9 cellular contexts compared by ENCODE assay signal in genomic region chr3:11290743-11291680, GRCh38. TPM values are rescaled to one million over a fixed set of nuclear protein-coding genes. Genes with fewer than 3 reads are reported as not detected.
A peak's percentile ranks its signal among the peaks of the same experiment; 100 is the strongest.
DNase-seq lines count a peak whose midpoint lies in the region; ATAC-seq and TF ChIP-seq lines count a peak whose summit lies in the region.
"Had no signal": no experiment of that assay in that cellular context is flagged by ENCODE, and none has a peak within 500 bp of the region (broad histone marks: within the 10 kb centered on the region; RNA-seq: fewer than 3 reads in every experiment).

No MANE protein-coding gene starts in this region.

- no peak overlapping the region for H3K9ac ChIP-seq in Karpas-422 (ENCODE audit: low read length)

- DNase-seq in SIG-M5 treated with dmso at 0.1 percent for 504 hours (lab: John Stamatoyannopoulos, UW; ENCODE audit: unreplicated experiment) (peak; percentile 41), SIG-M5 (lab: John Stamatoyannopoulos, UW) (no peak), HL-60 (ENCODE audit: low read depth in 1 of 2, low spot score in 1 of 2) (no peak), osteocyte (ENCODE audit: extremely low spot score, unreplicated experiment) (no peak), NCI-H2196 (lab: John Stamatoyannopoulos, UW; ENCODE audit: unreplicated experiment) (no peak), Karpas-422 (no peak), NCI-H1048 (lab: John Stamatoyannopoulos, UW) (no peak)
- no peak for DNase-seq in activated naive CD8-positive, alpha-beta T cell treated with anti-CD3 and anti-CD28 coated beads, Interleukin-2, amount 10 ng/mL, durations not matched to agents 7 days and 5 days

- no peaks in the 10 kb centered on the region for H4K20me1 ChIP-seq in Karpas-422 (ENCODE audit: insufficient read depth, low read depth, low read length)

- no peaks in the 10 kb centered on the region for H3K36me3 ChIP-seq in Karpas-422 (ENCODE audit: insufficient read depth, low read length)

- no peaks in the 10 kb centered on the region for H3K9me3 Mint-ChIP-seq in activated naive CD8-positive, alpha-beta T cell treated with anti-CD3 and anti-CD28 coated beads, Interleukin-2, amount 10 ng/mL, durations not matched to agents 7 days and 5 days
- H3K9me3 Mint-ChIP-seq in osteocyte (ENCODE audit: unreplicated experiment) = no peaks in the 10 kb centered on the region

- H3K9me2 ChIP-seq in Karpas-422 (replicated peaks; ENCODE audit: insufficient read depth, low read length) = no peaks in the 10 kb centered on the region

- POLR2A ChIA-PET in activated naive CD8-positive, alpha-beta T cell treated with anti-CD3 and anti-CD28 coated beads, Interleukin-2, amount 10 ng/mL, durations not matched to agents 7 days and 5 days (lab: Charles Lee) = interaction anchor here (1.3 to 9.0 kb wide), 4 partner anchors 10 to 18 kb away, joined by 3 to 96 read pairs (median 9); partner anchors contain the start of gene ATG7

- H3K27me3 Mint-ChIP-seq in activated naive CD8-positive, alpha-beta T cell treated with anti-CD3 and anti-CD28 coated beads, Interleukin-2, amount 10 ng/mL, durations not matched to agents 7 days and 5 days = no peaks in the 10 kb centered on the region
- no peaks in the 10 kb centered on the region for H3K27me3 Mint-ChIP-seq in osteocyte (ENCODE audit: unreplicated experiment)

- H3K27ac Mint-ChIP-seq in activated naive CD8-positive, alpha-beta T cell treated with anti-CD3 and anti-CD28 coated beads, Interleukin-2, amount 10 ng/mL, durations not matched to agents 7 days and 5 days = peak overlapping the region; percentile 99
- peak overlapping the region; percentile 96 for H3K27ac Mint-ChIP-seq in osteocyte (ENCODE audit: unreplicated experiment)

- ATAC-seq in activated naive CD8-positive, alpha-beta T cell treated with anti-CD3 and anti-CD28 coated beads, Interleukin-2, amount 10 ng/mL, durations not matched to agents 7 days and 5 days (ENCODE audit: low read depth) = peak; percentile 92

- H3K4me1 ChIP-seq in Karpas-422 (ENCODE audit: low read length) = peaks cover 43% of the 10 kb centered on the region

- H3K4me3 ChIP-seq in HL-60 (replicated peaks; ENCODE audit: insufficient read depth, low read length) (no peak overlapping the region), Karpas-422 (ENCODE audit: low read length) (no peak overlapping the region)
- H3K4me3 ChIP-seq: SK-N-MC had no signal

- TF ChIP-seq CTCF in HL-60 (IDR thresholded peaks at IDR 0.05; ENCODE audit: insufficient read depth, low read length) = no peak
- TF ChIP-seq CTCF in osteocyte (IDR thresholded peaks at IDR 0.05) = no peak

- peaks cover 46% of the 10 kb centered on the region for H3K4me1 Mint-ChIP-seq in activated naive CD8-positive, alpha-beta T cell treated with anti-CD3 and anti-CD28 coated beads, Interleukin-2, amount 10 ng/mL, durations not matched to agents 7 days and 5 days
- H3K4me1 Mint-ChIP-seq in osteocyte (ENCODE audit: unreplicated experiment) = peaks cover 53% of the 10 kb centered on the region

- no peak overlapping the region for H2AFZ ChIP-seq in Karpas-422 (ENCODE audit: low read length)

- peak overlapping the region; percentile 60 for H3K27ac ChIP-seq in HL-60 (replicated peaks)
- H3K27ac ChIP-seq in Karpas-422 (ENCODE audit: low read length) = no peak overlapping the region
- H3K27ac ChIP-seq: SK-N-MC had no signal

- peak overlapping the region; percentile 83 for H3K4me3 Mint-ChIP-seq in activated naive CD8-positive, alpha-beta T cell treated with anti-CD3 and anti-CD28 coated beads, Interleukin-2, amount 10 ng/mL, durations not matched to agents 7 days and 5 days
- no peak overlapping the region for H3K4me3 Mint-ChIP-seq in osteocyte (ENCODE audit: unreplicated experiment)

- no peaks in the 10 kb centered on the region for H3K9me3 ChIP-seq in Karpas-422 (ENCODE audit: low read length)

- H3K79me2 ChIP-seq in Karpas-422 (ENCODE audit: low read length) = peaks cover 69% of the 10 kb centered on the region

- peaks cover 26% of the 10 kb centered on the region for H3K36me3 Mint-ChIP-seq in activated naive CD8-positive, alpha-beta T cell treated with anti-CD3 and anti-CD28 coated beads, Interleukin-2, amount 10 ng/mL, durations not matched to agents 7 days and 5 days
- peaks cover 3% of the 10 kb centered on the region for H3K36me3 Mint-ChIP-seq in osteocyte (ENCODE audit: unreplicated experiment)

- H3K4me2 ChIP-seq in Karpas-422 (ENCODE audit: low read depth, low read length, poor library complexity, severe bottlenecking) = no peak overlapping the region

- H3K27me3 ChIP-seq in HL-60 (ENCODE audit: insufficient read depth, poor library complexity, severe bottlenecking) (no peaks in the 10 kb centered on the region), Karpas-422 (ENCODE audit: low read length) (no peaks in the 10 kb centered on the region)

RNA-seq across cellular contexts. Expression of gene ATG7, which starts 18.8 kb away (rescaled TPM):
- total RNA-seq in activated naive CD8-positive, alpha-beta T cell treated with anti-CD3 and anti-CD28 coated beads, Interleukin-2, amount 10 ng/mL, durations not matched to agents 7 days and 5 days = 10 to 100 TPM; 26.4 to 28.6 TPM
- 42.5 and 45.1 TPM in 2 replicates for total RNA-seq in osteocyte
- total RNA-seq in Karpas-422 (2014; rRNA removed; shearing (Covaris generic); ENCODE audit: low replicate concordance) = 24.6 and 50.9 TPM in 2 replicates
